11 cellular contexts compared by ENCODE assay signal in genomic region chr5:131242728-131243255, GRCh38. TPM values are rescaled to one million over a fixed set of nuclear protein-coding genes. Genes with fewer than 3 reads are reported as not detected.
DNase-seq lines count a peak whose midpoint lies in the region; ATAC-seq, FAIRE-seq and TF ChIP-seq lines count a peak whose summit lies in the region.
"Had no signal": no experiment of that assay in that cellular context is flagged by ENCODE, and none has a peak within 500 bp of the region (broad histone marks: within the 10 kb centered on the region; RNA-seq: fewer than 3 reads in every experiment).

No MANE protein-coding gene starts in this region.

- H3K9ac ChIP-seq in HCT116 (ENCODE audit: low read length) (no peak overlapping the region), keratinocyte (ENCODE audit: control insufficient read depth, extremely low read depth, insufficient read depth, low read length) (no peak overlapping the region)
- H3K9ac ChIP-seq: KMS-11 had no signal

- 0 out of 4 replicates have a peak, but pooled peaks cover 0 to 3% of the 10 kb centered on the region in 2 experiments for H3K9me3 ChIP-seq in HCT116 (ENCODE audit: control insufficient read depth in 1 of 2, insufficient read depth in 1 of 2, low read depth in 1 of 2, low read length in 2 of 2)
- no peaks in the 10 kb centered on the region for H3K9me3 ChIP-seq in keratinocyte (ENCODE audit: control insufficient read depth, low read depth, low read length)

- TF ChIP-seq CTCF in BJ (IDR thresholded peaks at IDR 0.05; ENCODE audit: insufficient read depth, low read depth, low read length) (no peak), HCT116 (IDR thresholded peaks at IDR 0.05 in 2 of 3, conservative IDR thresholded peaks at IDR 0.05 in 1 of 3; ENCODE audit: borderline replicate concordance in 1 of 3, insufficient read depth in 1 of 3, low read depth in 2 of 3, low read length in 2 of 3) (no peak), keratinocyte (optimal IDR thresholded peaks at IDR 0.05 in 1 of 3, IDR thresholded peaks at IDR 0.05 in 1 of 3, conservative IDR thresholded peaks at IDR 0.05 in 1 of 3; ENCODE audit: extremely low read depth in 1 of 3, insufficient read depth in 2 of 3, low read length in 3 of 3) (no peak)

- CTCF ChIA-PET in BJ (lab: Yijun Ruan, JAX) = no interaction called here
- CTCF ChIA-PET in HCT116 (lab: Charles Lee) = no interaction called here

- POLR2A ChIA-PET in BJ (lab: Charles Lee) = no interaction called here
- POLR2A ChIA-PET in HCT116 (lab: Charles Lee) = no interaction called here

- BruUV-seq in HCT116 (replicated peaks; lab: Mats Ljungman, UMichigan) = no TSS peak

- peak; percentile 93 for FAIRE-seq in keratinocyte (lab: Jason Lieb, UNC)

- H3K27me3 ChIP-seq in BJ (ENCODE audit: control insufficient read depth, insufficient read depth, low read length) (no peaks in the 10 kb centered on the region), HCT116 (ENCODE audit: insufficient read depth, low read length) (no peaks in the 10 kb centered on the region), keratinocyte (ENCODE audit: control insufficient read depth, extremely low read depth, insufficient read depth, low read length) (no peaks in the 10 kb centered on the region)
- H3K27me3 ChIP-seq: hepatocyte had no signal

- TF ChIP-seq POLR2A in HCT116 (IDR thresholded peaks at IDR 0.05; ENCODE audit: borderline replicate concordance, extremely low read depth, insufficient read depth, insufficient read length) = no peak

- H3K79me2 ChIP-seq in HCT116 (ENCODE audit: insufficient read depth, low read length) (no peaks in the 10 kb centered on the region), keratinocyte (ENCODE audit: control insufficient read depth, insufficient read depth, low read length) (no peaks in the 10 kb centered on the region)
- H3K79me2 ChIP-seq: hepatocyte had no signal

- ATAC-seq in HCT116 = peak; percentile 34; the same call in 1 of the 2 replicates
- ATAC-seq in HG03108 (IDR thresholded peaks at IDR 0.05; ENCODE audit: unreplicated experiment) = no peak
- no peak for ATAC-seq in HG03432 (IDR thresholded peaks at IDR 0.05; ENCODE audit: unreplicated experiment)
- ATAC-seq in HG02571 (IDR thresholded peaks at IDR 0.05; ENCODE audit: unreplicated experiment) = no peak

- intact Hi-C loops in HCT116 (cut with micrococcal nuclease) = no loop called here

- H2AFZ ChIP-seq in HCT116 (ENCODE audit: low read depth, low read length, poor library complexity, severe bottlenecking) (peak overlapping the region; percentile 42), keratinocyte (ENCODE audit: control insufficient read depth, low read length) (no peak overlapping the region)
- H2AFZ ChIP-seq: hepatocyte had no signal

- dilution Hi-C loops in keratinocyte (cut with MboI; ENCODE audit: extremely low pct_ligation_motif_present, low sequenced_read_pairs) = no loop called here

- H3K36me3 ChIP-seq in BJ (ENCODE audit: control insufficient read depth, insufficient read depth, low read length) (no peaks in the 10 kb centered on the region), HCT116 (ENCODE audit: control insufficient read depth in 1 of 2, insufficient read depth in 2 of 2, low read length in 2 of 2) (no peaks in the 10 kb centered on the region), keratinocyte (ENCODE audit: control insufficient read depth in 2 of 2, extremely low read depth in 1 of 2, insufficient read depth in 2 of 2, low read length in 2 of 2) (no peaks in the 10 kb centered on the region)

- no peaks in the 10 kb centered on the region; the same call in 1 of the 2 replicates for H3K9me2 ChIP-seq in HCT116 (ENCODE audit: insufficient read depth)

- H3K4me2 ChIP-seq in HCT116 (ENCODE audit: low read length) (peak overlapping the region; percentile 49), keratinocyte (ENCODE audit: control insufficient read depth, extremely low read depth, insufficient read depth, low read depth, low read length) (peak overlapping the region; percentile 33)
- H3K4me2 ChIP-seq: hepatocyte, KMS-11 had no signal

- DNase-seq in BJ (ENCODE audit: low read depth) (peak; percentile 68), HCT116 (ENCODE audit: low read depth, low spot score) (no peak), amniotic epithelial cell (ENCODE audit: low read depth) (peak; percentile 77), keratinocyte (ENCODE audit: low read depth, low spot score) (no peak)
- DNase-seq in stimulated activated CD4-positive, alpha-beta T cell treated with anti-CD3 and anti-CD28 coated beads, Interleukin-4, amount 100 ng/mL, for 1 hour = no peak
- DNase-seq: DMS79 had no signal

- H3K27ac ChIP-seq in HCT116 (ENCODE audit: low read depth, low read length) = 0 out of 2 replicates have a peak overlapping the region, but pooled peaks have one; percentile 20
- peak overlapping the region; percentile 35 for H3K27ac ChIP-seq in keratinocyte (ENCODE audit: control insufficient read depth, insufficient read depth, low read length)
- H3K27ac ChIP-seq: hepatocyte, KMS-11 had no signal

- H3K4me1 ChIP-seq in HCT116 (ENCODE audit: control insufficient read depth in 1 of 2, insufficient read depth in 2 of 2, low read length in 2 of 2) (peaks cover 0 to 13% of the 10 kb centered on the region in 2 experiments; a peak in 2 of 4 replicates), keratinocyte (ENCODE audit: control insufficient read depth, extremely low read depth, insufficient read depth, low read length) (peaks cover 7% of the 10 kb centered on the region)

- H3K9me1 ChIP-seq in keratinocyte (ENCODE audit: control insufficient read depth, extremely low read depth, insufficient read depth, low read length) = no peaks in the 10 kb centered on the region

- no peaks in the 10 kb centered on the region for H4K20me1 ChIP-seq in HCT116 (ENCODE audit: insufficient read depth)
- no peaks in the 10 kb centered on the region for H4K20me1 ChIP-seq in keratinocyte (ENCODE audit: control insufficient read depth, extremely low read depth, insufficient read depth, low read length)

- RAD21 ChIA-PET in HCT116 (lab: Charles Lee; ENCODE audit: low non-redundant PET in 1 of 2, low total read pairs in 2 of 2, uncharacterized antibody in 2 of 2, unreplicated experiment in 2 of 2) = no interaction called here

- H3K4me3 ChIP-seq in BJ (ENCODE audit: low read depth, low read length) = no peak overlapping the region
- no peak overlapping the region for H3K4me3 ChIP-seq in HCT116 (replicated peaks in 1 of 2; ENCODE audit: low read depth in 1 of 2, low read length in 2 of 2)
- no peak overlapping the region for H3K4me3 ChIP-seq in keratinocyte (ENCODE audit: control insufficient read depth in 2 of 3, extremely low read depth in 1 of 3, insufficient read depth in 2 of 3, low read depth in 1 of 3, low read length in 3 of 3)
- H3K4me3 ChIP-seq: hepatocyte had no signal

- no peak for TF ChIP-seq RAD21 in HCT116 (IDR thresholded peaks at IDR 0.05; ENCODE audit: low read depth)

TF ChIP-seq in HCT116, 20 proteins besides CTCF, POLR2A, EP300 and RAD21:
- TF ChIP-seq CEBPB (IDR thresholded peaks at IDR 0.05; ENCODE audit: low read depth) (peak; percentile 55), EZH2phosphoT487 (IDR thresholded peaks at IDR 0.05; ENCODE audit: borderline replicate concordance) (no peak), EGR1 (IDR thresholded peaks at IDR 0.05; ENCODE audit: low read depth) (no peak), JUND (IDR thresholded peaks at IDR 0.05) (peak; percentile 59; the same call in 1 of the 2 replicates), CBX3 (IDR thresholded peaks at IDR 0.05; ENCODE audit: low read depth) (peak; percentile 29; the same call in 1 of the 2 replicates), ZBTB33 (IDR thresholded peaks at IDR 0.05; ENCODE audit: extremely low read depth, insufficient replicate concordance, low read length) (no peak), FOSL1 (IDR thresholded peaks at IDR 0.05; ENCODE audit: low read depth) (peak; percentile 87), SP1 (IDR thresholded peaks at IDR 0.05; ENCODE audit: low read depth) (peak; percentile 52; the same call in 1 of the 2 replicates), SRF (IDR thresholded peaks at IDR 0.05; ENCODE audit: low read depth) (peak; percentile 85)

RNA-seq across cellular contexts. Expression of gene CDC42SE2, which starts 21.1 kb away (rescaled TPM):
- polyA plus RNA-seq in BJ (2011; rRNA removed) (6.7 and 15.1 TPM in 2 replicates), keratinocyte (18.9 to 32.5 TPM (median 26.6 TPM) in 3 replicates)
- polyA minus RNA-seq in BJ (2011; rRNA and poly(A)+ RNA removed) = 7.2 and 7.9 TPM in 2 replicates
- total RNA-seq in HCT116 (2021; ENCODE audit: unreplicated experiment) = 27.0 TPM
- polyA plus RNA-seq in HCT116 (2012) = 12.9 and 13.6 TPM in 2 replicates
- 24.6 TPM for polyA plus RNA-seq in keratinocyte (2011; ENCODE audit: low read depth)
- polyA plus RNA-seq in keratinocyte (2011; cell fraction: cytosol; rRNA removed) = 18.5 and 31.2 TPM in 2 replicates
- polyA plus RNA-seq in keratinocyte (2011; cell fraction: nucleus; rRNA removed) = 13.8 and 18.6 TPM in 2 replicates
- 16.2 and 23.0 TPM in 2 replicates for polyA plus RNA-seq in keratinocyte (2012; ENCODE audit: low replicate concordance)
- polyA minus RNA-seq in keratinocyte = 8.4 to 38.7 TPM (median 18.1 TPM) in 3 replicates
- 29.9 TPM for polyA minus RNA-seq in keratinocyte (2011; cell fraction: cytosol; rRNA and poly(A)+ RNA removed)
- 14.4 and 25.3 TPM in 2 replicates for polyA minus RNA-seq in keratinocyte (2011; cell fraction: nucleus; rRNA and poly(A)+ RNA removed)

Comparison
In these comparisons a context has a peak if more than half of its experiments do, and no peak if none do; other contexts are left out.
1. DNase-seq: peak in BJ (single experiment) and amniotic epithelial cell (single experiment); none in HCT116 (single experiment), keratinocyte (single experiment) and stimulated activated CD4-positive, alpha-beta T cell treated with anti-CD3 and anti-CD28 coated beads, Interleukin-4, amount 100 ng/mL, for 1 hour (single experiment).